In the genomic region with DNA sequence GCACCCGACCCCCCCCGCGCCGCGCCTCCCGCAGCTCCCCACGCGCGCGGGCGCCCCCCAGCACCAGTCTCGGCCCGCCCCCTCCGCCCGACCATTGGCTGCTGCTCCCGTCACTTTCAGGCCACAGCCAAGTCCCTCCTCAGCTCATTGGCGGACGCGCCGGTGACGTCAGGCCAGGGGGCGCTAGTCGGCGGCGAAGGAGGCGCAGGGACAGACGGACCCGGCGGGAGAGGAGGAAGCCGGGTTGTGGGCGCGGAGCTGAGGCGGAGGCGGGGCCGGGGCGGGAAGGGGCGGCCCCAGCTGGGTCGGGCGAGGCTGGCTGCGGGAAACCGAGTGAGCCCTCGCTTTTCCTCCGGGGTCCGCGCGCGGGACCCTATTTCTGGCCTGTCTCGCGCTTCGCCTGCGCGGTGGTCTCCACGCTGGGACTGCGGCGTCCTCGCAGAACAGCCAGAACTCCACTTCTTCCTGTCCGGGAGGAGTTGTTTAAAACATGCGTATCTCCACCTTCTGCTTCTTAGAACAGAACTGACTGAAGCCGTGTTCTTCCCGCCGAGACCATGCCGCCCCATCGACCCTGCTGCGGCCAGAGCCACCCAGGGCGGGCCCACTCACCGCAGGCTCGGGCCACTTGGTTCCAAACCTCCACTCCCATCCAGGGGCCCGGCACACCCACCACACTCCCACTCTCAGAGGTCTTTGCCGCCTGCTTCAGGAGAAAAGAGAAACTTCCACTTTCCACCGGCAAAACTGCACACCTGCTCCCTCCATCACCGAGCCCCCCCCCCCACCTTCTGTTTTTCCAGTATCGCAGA, we compare ENCODE assay signal across 8 cellular contexts. TPM values are rescaled to one million over a fixed set of nuclear protein-coding genes. Genes with fewer than 3 reads are reported as not detected.
DNase-seq lines count a peak whose midpoint lies in the region; ATAC-seq, FAIRE-seq and TF ChIP-seq lines count a peak whose summit lies in the region.

No MANE protein-coding gene starts in this region.

- H3K9me3 ChIP-seq in right atrium auricular region (no peaks in the 10 kb centered on the region), psoas muscle (no peaks in the 10 kb centered on the region)

- H3K4me1 ChIP-seq in right atrium auricular region (peaks cover 0 to 14% of the 10 kb centered on the region in 2 donors), psoas muscle (peaks cover 5% of the 10 kb centered on the region)

- H3K27me3 ChIP-seq in right atrium auricular region = no peaks in the 10 kb centered on the region
- no peaks in the 10 kb centered on the region for H3K27me3 ChIP-seq in psoas muscle (ENCODE audit: insufficient read depth in 3 of 3, low read length in 2 of 3)

- H3K4me3 Mint-ChIP-seq in T-helper 1 cell treated with Interleukin-12 subunit alpha and Interleukin-12 subunit beta and Interleukin-4 antibody, amounts not matched to agents 30 μg/mL and 1 μg/mL, for 36 hours = peak overlapping the region; percentile 91

- peak in 1 of 2 donors; percentile 43 for TF ChIP-seq CTCF in right atrium auricular region (IDR thresholded peaks at IDR 0.05)
- peak; percentile 34 for TF ChIP-seq CTCF in psoas muscle (IDR thresholded peaks at IDR 0.05)

- H3K36me3 ChIP-seq in right atrium auricular region = no peaks in the 10 kb centered on the region
- H3K36me3 ChIP-seq in psoas muscle (ENCODE audit: insufficient read depth in 1 of 2, low read depth in 1 of 2) = peaks cover 0 to 2% of the 10 kb centered on the region in 2 donors

- intact Hi-C loops in psoas muscle (cut with DNase I) = no loop called here

- H3K4me3 ChIP-seq in right atrium auricular region = peak overlapping the region; percentile 67 to 84
- peak overlapping the region; percentile 69 for H3K4me3 ChIP-seq in psoas muscle

- H3K27me3 Mint-ChIP-seq in T-helper 1 cell treated with Interleukin-12 subunit alpha and Interleukin-12 subunit beta and Interleukin-4 antibody, amounts not matched to agents 30 μg/mL and 1 μg/mL, for 36 hours (ENCODE audit: low read depth) = peaks cover 10% of the 10 kb centered on the region

- peak; percentile 96 for ATAC-seq in GM18498 (IDR thresholded peaks at IDR 0.05; ENCODE audit: unreplicated experiment)
- ATAC-seq in HG02885 (IDR thresholded peaks at IDR 0.05; ENCODE audit: poor library complexity, unreplicated experiment) = peak; percentile 94
- peak; percentile 98 to 99 (median 99) for ATAC-seq in psoas muscle

- peaks cover 6% of the 10 kb centered on the region for H3K36me3 Mint-ChIP-seq in T-helper 1 cell treated with Interleukin-12 subunit alpha and Interleukin-12 subunit beta and Interleukin-4 antibody, amounts not matched to agents 30 μg/mL and 1 μg/mL, for 36 hours (ENCODE audit: low read depth)

- H3K27ac Mint-ChIP-seq in T-helper 1 cell treated with Interleukin-12 subunit alpha and Interleukin-12 subunit beta and Interleukin-4 antibody, amounts not matched to agents 30 μg/mL and 1 μg/mL, for 36 hours = peak overlapping the region; percentile 80

- H3K4me1 Mint-ChIP-seq in T-helper 1 cell treated with Interleukin-12 subunit alpha and Interleukin-12 subunit beta and Interleukin-4 antibody, amounts not matched to agents 30 μg/mL and 1 μg/mL, for 36 hours (ENCODE audit: low read depth) = peaks cover 27% of the 10 kb centered on the region

- FAIRE-seq in urothelium cell line (lab: Jason Lieb, UNC) = peak; percentile 67

- H3K27ac ChIP-seq in angular gyrus (ENCODE audit: low read depth, low read length) = peak overlapping the region; percentile 85
- peak overlapping the region; percentile 79 to 85 for H3K27ac ChIP-seq in right atrium auricular region
- H3K27ac ChIP-seq in psoas muscle = peak overlapping the region; percentile 84

- no peaks in the 10 kb centered on the region for H3K9me3 Mint-ChIP-seq in T-helper 1 cell treated with Interleukin-12 subunit alpha and Interleukin-12 subunit beta and Interleukin-4 antibody, amounts not matched to agents 30 μg/mL and 1 μg/mL, for 36 hours

- peak; percentile 97 for DNase-seq in NCI-H146 treated with DMSO at 0.1 percent for 48 hours (lab: John Stamatoyannopoulos, UW; ENCODE audit: unreplicated experiment)
- peak; percentile 99 for DNase-seq in right atrium auricular region (ENCODE audit: low spot score)
- peak; percentile 99 to 100 for DNase-seq in psoas muscle
- peak; percentile 93 for DNase-seq in urothelium cell line (ENCODE audit: low spot score)

- 0 to 1% (median 0%) methylated on average over 30 to 67 of the region's 72 CpGs for WGBS in psoas muscle, 3 donors

RNA-seq across cellular contexts. Expression of a gene that starts 0.5 kb away (rescaled TPM):
- total RNA-seq in right atrium auricular region (1 to 10 TPM; 3.5 to 7.6 TPM), psoas muscle (10 to 100 TPM in 1 of 4 donors, 1 to 10 TPM in 3; 6.8 to 10.1 (median 7.4) TPM)
- 1 to 10 TPM; 3.6 to 8.5 (median 4.1) TPM for polyA plus RNA-seq in psoas muscle

Comparison
In these comparisons a context has a peak if more than half of its experiments do, and no peak if none do; other contexts are left out.
1. Peak in every context shown above with its lines: DNase-seq, ATAC-seq, H3K4me3 ChIP-seq and H3K27ac ChIP-seq.